Comparison of ENCODE assay signal across 8 cellular contexts in the genomic region with DNA sequence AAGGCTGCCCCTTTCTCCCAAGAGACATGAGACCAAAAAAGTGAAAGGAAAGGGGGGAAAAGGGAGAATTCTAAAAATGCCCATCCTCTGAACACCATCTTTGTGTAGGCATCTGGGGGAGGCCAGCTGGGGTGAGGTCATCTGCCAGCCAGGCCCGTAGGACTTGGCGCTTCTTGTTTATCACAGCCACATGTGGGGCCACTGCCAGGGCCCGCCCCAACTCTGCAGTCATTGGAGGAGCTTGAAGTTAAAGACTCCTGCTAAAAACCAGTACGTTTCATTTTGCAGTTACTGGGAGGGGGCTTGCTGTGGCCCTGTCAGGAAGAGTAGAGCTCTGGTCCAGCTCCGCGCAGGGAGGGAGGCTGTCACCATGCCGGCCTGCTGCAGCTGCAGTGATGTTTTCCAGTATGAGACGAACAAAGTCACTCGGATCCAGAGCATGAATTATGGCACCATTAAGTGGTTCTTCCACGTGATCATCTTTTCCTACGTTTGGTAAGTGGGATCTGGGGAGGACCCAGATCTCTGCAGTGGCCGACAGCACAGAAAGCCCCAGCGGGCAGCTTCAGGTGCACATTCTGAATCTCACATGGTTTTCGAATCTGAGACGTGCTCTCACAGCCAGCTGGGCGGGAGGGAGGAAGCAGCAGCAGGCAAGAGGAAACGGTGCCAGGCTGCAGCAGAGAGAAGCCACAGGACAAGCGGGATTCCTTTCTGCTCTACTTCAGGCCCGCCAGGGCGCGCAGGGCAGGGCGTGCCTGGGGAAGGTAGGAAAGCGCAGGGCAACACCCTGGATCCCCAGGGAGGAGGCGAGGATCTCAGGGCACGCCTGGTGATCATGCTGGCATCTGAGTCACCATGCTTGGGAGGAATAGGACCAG. TPM values are rescaled to one million over a fixed set of nuclear protein-coding genes. Genes with fewer than 3 reads are reported as not detected.
DNase-seq lines count a peak whose midpoint lies in the region; ATAC-seq, FAIRE-seq and TF ChIP-seq lines count a peak whose summit lies in the region.

TSS of gene P2RX7 (plus strand) at position 276 of the 881 bp plus-strand sequence. CDS start at position 371, 95 bp downstream.

- H3K18ac ChIP-seq in H9 (ENCODE audit: insufficient read length, low read depth, low read length) (no peak within 1 kb of the TSS), mesenchymal stem cell (ENCODE audit: low read depth in 1 of 2, low read length in 2 of 2) (peak within 1 kb of the TSS; percentile 13 to 30)

- TF ChIP-seq POLR2A in endothelial cell of umbilical vein (IDR thresholded peaks at IDR 0.05; ENCODE audit: low read depth, low read length): no peak

- peak within 1 kb of the TSS; percentile 42 for H3K4me2 ChIP-seq in H9 (ENCODE audit: insufficient read depth, insufficient read length, low read length)
- H3K4me2 ChIP-seq in endothelial cell of umbilical vein (ENCODE audit: insufficient read depth, low read length): peak within 1 kb of the TSS; percentile 23
- H3K4me2 ChIP-seq in mesenchymal stem cell (ENCODE audit: low read length, poor library complexity, severe bottlenecking): peak within 1 kb of the TSS; percentile 56

- no peaks in the 10 kb centered on the region for H3K27me3 ChIP-seq in H9 (ENCODE audit: insufficient read depth, low read length)
- no peaks in the 10 kb centered on the region for H3K27me3 ChIP-seq in endothelial cell of umbilical vein (ENCODE audit: control insufficient read depth in 2 of 2, insufficient read depth in 2 of 2, low read length in 2 of 2)
- H3K27me3 ChIP-seq in mesenchymal stem cell (ENCODE audit: control insufficient read depth in 1 of 2, insufficient read depth in 1 of 2, low read length in 2 of 2): peaks cover 3 to 19% of the 10 kb centered on the region in 2 experiments
- no peaks in the 10 kb centered on the region for H3K27me3 ChIP-seq in HAP-1 (ENCODE audit: low read depth)

- H2BK20ac ChIP-seq in H9 (ENCODE audit: low read depth, low read length, poor library complexity, severe bottlenecking): no peak within 1 kb of the TSS

- intact Hi-C loops in endothelial cell of umbilical vein (cut with micrococcal nuclease): loop anchor here (2.0 kb wide), 4 partner anchors 38 to 98 kb away; no protein-coding TSS in a partner anchor

- peak within 1 kb of the TSS; percentile 17 to 40 (median 26) for H3K4me3 ChIP-seq in endothelial cell of umbilical vein (replicated peaks in 1 of 3; ENCODE audit: insufficient read depth in 1 of 3, low read depth in 1 of 3, low read length in 3 of 3)
- peak within 1 kb of the TSS; percentile 35 to 88 for H3K4me3 ChIP-seq in mesenchymal stem cell (ENCODE audit: insufficient read depth in 1 of 2, low read depth in 1 of 2, low read length in 2 of 2)
- H3K4me3 ChIP-seq in HAP-1: no peak within 1 kb of the TSS

- peaks cover 13 to 16% of the 10 kb centered on the region in 2 experiments for H3K4me1 Mint-ChIP-seq in H9
- peaks cover 48 to 64% of the 10 kb centered on the region in 2 donors for H3K4me1 Mint-ChIP-seq in stimulated activated naive B cell treated with anti-CD40 and anti-IgM and Interleukin-4, amounts not matched to agents 10 μg/mL and 1 μg/mL and 100 μg/mL, for 72 hours

- WGBS in H9 (ENCODE audit: extremely low coverage, insufficient read length, low lambda C conversion rate): no CpG with 5 or more reads among the region's 25 CpGs
- 13% methylated on average over 24 of the region's 25 CpGs for WGBS in mesenchymal stem cell

- H3K9me3 ChIP-seq in H9 (ENCODE audit: control insufficient read depth, low read depth, low read length): no peaks in the 10 kb centered on the region
- H3K9me3 ChIP-seq in endothelial cell of umbilical vein (replicated peaks; ENCODE audit: control insufficient read depth, insufficient read depth, low read length): no peaks in the 10 kb centered on the region
- no peaks in the 10 kb centered on the region for H3K9me3 ChIP-seq in mesenchymal stem cell (ENCODE audit: control insufficient read depth, low read length)
- H3K9me3 ChIP-seq in HAP-1: no peaks in the 10 kb centered on the region

- H3K79me1 ChIP-seq in H9 (ENCODE audit: insufficient read depth, low read depth, low read length, poor library complexity, severe bottlenecking) (no peaks in the 10 kb centered on the region), mesenchymal stem cell (replicated peaks; ENCODE audit: low read length, poor library complexity, severe bottlenecking) (no peaks in the 10 kb centered on the region)

- DNase-seq in COLO829 (ENCODE audit: low spot score): peak; percentile 83
- peak; percentile 89 for DNase-seq in H9
- DNase-seq in NCI-H460 (ENCODE audit: extremely low read depth, low read depth): peak; percentile 74
- DNase-seq in activated CD8-positive, alpha-beta memory T cell treated with anti-CD3 and anti-CD28 coated beads for 24 hours: peak; percentile 81
- peak; percentile 77 for DNase-seq in endothelial cell of umbilical vein (ENCODE audit: low read depth, low spot score)
- peak; percentile 65 for DNase-seq in mesenchymal stem cell
- peak; percentile 21 for DNase-seq in stimulated activated naive B cell treated with anti-CD40 and anti-IgM and Interleukin-4, amounts not matched to agents 10 μg/mL and 1 μg/mL and 100 μg/mL, for 72 hours
- no peak for DNase-seq in HAP-1 (ENCODE audit: low spot score in 2 of 2)

- H2BK12ac ChIP-seq in H9 (ENCODE audit: insufficient read length, low read depth, low read length): no peak within 1 kb of the TSS
- peak within 1 kb of the TSS in 1 of 2 experiments; percentile 70 for H2BK12ac ChIP-seq in mesenchymal stem cell (ENCODE audit: low read length in 2 of 2)

- H4K5ac ChIP-seq in H9 (ENCODE audit: insufficient read length, low read depth, low read length): no peak within 1 kb of the TSS

- H3K27ac Mint-ChIP-seq in H9: peak within 1 kb of the TSS in 1 of 3 experiments; percentile 24; a peak in 1 of 7 replicates
- H3K27ac Mint-ChIP-seq in stimulated activated naive B cell treated with anti-CD40 and anti-IgM and Interleukin-4, amounts not matched to agents 10 μg/mL and 1 μg/mL and 100 μg/mL, for 72 hours: peak within 1 kb of the TSS; percentile 85

- no peaks in the 10 kb centered on the region for H3K36me3 Mint-ChIP-seq in H9 (ENCODE audit: insufficient read depth in 1 of 3, low read depth in 3 of 3)
- peaks cover 0 to 3% of the 10 kb centered on the region in 2 donors for H3K36me3 Mint-ChIP-seq in stimulated activated naive B cell treated with anti-CD40 and anti-IgM and Interleukin-4, amounts not matched to agents 10 μg/mL and 1 μg/mL and 100 μg/mL, for 72 hours

- H4K20me1 ChIP-seq in H9 (ENCODE audit: control insufficient read depth, insufficient read depth, insufficient read length): no peaks in the 10 kb centered on the region
- H4K20me1 ChIP-seq in endothelial cell of umbilical vein (replicated peaks; ENCODE audit: control insufficient read depth, extremely low read depth, insufficient read depth, low read length): no peaks in the 10 kb centered on the region

- no peak within 1 kb of the TSS for H2AK5ac ChIP-seq in H9 (ENCODE audit: insufficient read length, low read length)
- no peak within 1 kb of the TSS for H2AK5ac ChIP-seq in mesenchymal stem cell (ENCODE audit: low read length, severe bottlenecking)

- no peak within 1 kb of the TSS for H3K27ac ChIP-seq in H9 (ENCODE audit: insufficient read length, low read depth, low read length)
- peak within 1 kb of the TSS; percentile 22 for H3K27ac ChIP-seq in endothelial cell of umbilical vein (ENCODE audit: insufficient read depth, low read depth, low read length)
- no peak within 1 kb of the TSS for H3K27ac ChIP-seq in mesenchymal stem cell (ENCODE audit: low read length, poor library complexity, severe bottlenecking)

- peaks cover 39% of the 10 kb centered on the region for H3K27me3 Mint-ChIP-seq in H9 (ENCODE audit: low read depth)
- H3K27me3 Mint-ChIP-seq in stimulated activated naive B cell treated with anti-CD40 and anti-IgM and Interleukin-4, amounts not matched to agents 10 μg/mL and 1 μg/mL and 100 μg/mL, for 72 hours: no peaks in the 10 kb centered on the region

- no peaks in the 10 kb centered on the region for H3K4me1 ChIP-seq in H9 (ENCODE audit: insufficient read depth, low read length)
- peaks cover 23% of the 10 kb centered on the region for H3K4me1 ChIP-seq in endothelial cell of umbilical vein (ENCODE audit: control insufficient read depth, extremely low read depth, insufficient read depth, low read length)
- H3K4me1 ChIP-seq in mesenchymal stem cell (ENCODE audit: control insufficient read depth, insufficient read depth, low read depth, low read length): peaks cover 8% of the 10 kb centered on the region
- H3K4me1 ChIP-seq in HAP-1: no peaks in the 10 kb centered on the region

- in situ Hi-C loops in HAP-1 (cut with MboI; ENCODE audit: low sequenced_read_pairs): no loop called here

- H3K23me2 ChIP-seq in H9 (ENCODE audit: insufficient read length, low read depth, low read length, poor library complexity, severe bottlenecking): peaks cover 6% of the 10 kb centered on the region

- dilution Hi-C loops in endothelial cell of umbilical vein (cut with MboI; ENCODE audit: extremely low pct_ligation_motif_present, low sequenced_read_pairs): no loop called here

- H4K91ac ChIP-seq in H9 (ENCODE audit: insufficient read length, low read depth, low read length): no peak within 1 kb of the TSS
- H4K91ac ChIP-seq in mesenchymal stem cell (ENCODE audit: low read length): no peak within 1 kb of the TSS

- no peaks in the 10 kb centered on the region for H3K9me1 ChIP-seq in endothelial cell of umbilical vein (replicated peaks; ENCODE audit: control insufficient read depth, extremely low read depth, insufficient read depth, low read length)

- H2BK15ac ChIP-seq in H9 (ENCODE audit: low read depth, low read length) (no peak within 1 kb of the TSS), mesenchymal stem cell (ENCODE audit: low read depth, poor library complexity, severe bottlenecking) (no peak within 1 kb of the TSS)

- no peaks in the 10 kb centered on the region for H3K36me3 ChIP-seq in endothelial cell of umbilical vein (ENCODE audit: control insufficient read depth in 2 of 2, extremely low read depth in 1 of 2, insufficient read depth in 2 of 2, low read length in 2 of 2)
- H3K36me3 ChIP-seq in mesenchymal stem cell (ENCODE audit: control insufficient read depth in 1 of 2, insufficient read depth in 2 of 2, low read depth in 1 of 2, low read length in 2 of 2): no peaks in the 10 kb centered on the region
- H3K36me3 ChIP-seq in HAP-1 (replicated peaks): no peaks in the 10 kb centered on the region

- H4K8ac ChIP-seq in H9 (replicated peaks; ENCODE audit: insufficient read length, low read depth, low read length) (no peak within 1 kb of the TSS), mesenchymal stem cell (ENCODE audit: low read length) (peak within 1 kb of the TSS; percentile 33)

- no peak within 1 kb of the TSS for H3K14ac ChIP-seq in H9 (ENCODE audit: insufficient read depth, low read length)
- H3K14ac ChIP-seq in mesenchymal stem cell (ENCODE audit: low read length in 2 of 2): no peak within 1 kb of the TSS

- FAIRE-seq in endothelial cell of umbilical vein (lab: Jason Lieb, UNC): peak; percentile 81

- POLR2A ChIA-PET in endothelial cell of umbilical vein (lab: Charles Lee): no interaction called here

- BruUV-seq in endothelial cell of umbilical vein (replicated peaks; lab: Mats Ljungman, UMichigan): no TSS peak

- H3K79me2 ChIP-seq in H9 (ENCODE audit: insufficient read depth, low read length) (no peaks in the 10 kb centered on the region), endothelial cell of umbilical vein (ENCODE audit: control insufficient read depth, insufficient read depth, low read length) (no peaks in the 10 kb centered on the region)

- H3K23ac ChIP-seq in H9 (ENCODE audit: insufficient read length, low read depth, low read length) (no peak within 1 kb of the TSS), mesenchymal stem cell (ENCODE audit: low read length in 2 of 2) (no peak within 1 kb of the TSS)

- TF ChIP-seq CTCF in H9 (conservative IDR thresholded peaks at IDR 0.05) (peak; percentile 14; the same call in 1 of the 3 replicates), endothelial cell of umbilical vein (IDR thresholded peaks at IDR 0.05; ENCODE audit: extremely low read depth in 1 of 2, insufficient read depth in 1 of 2, low read depth in 1 of 2, low read length in 2 of 2) (no peak)

- no peak within 1 kb of the TSS for H3T11ph ChIP-seq in H9 (ENCODE audit: low read length)

- ATAC-seq in stimulated activated naive B cell treated with anti-CD40 and anti-IgM and Interleukin-4, amounts not matched to agents 10 μg/mL and 1 μg/mL and 100 μg/mL, for 72 hours (replicated peaks): peak; percentile 42

- no peak within 1 kb of the TSS for H2BK5ac ChIP-seq in H9 (ENCODE audit: insufficient read length, low read length)
- H2BK5ac ChIP-seq in mesenchymal stem cell (ENCODE audit: low read depth, low read length, poor library complexity, severe bottlenecking): no peak within 1 kb of the TSS

- H3K9ac ChIP-seq in H9 (ENCODE audit: extremely low read depth, insufficient read length, low read length): no peak within 1 kb of the TSS
- H3K9ac ChIP-seq in endothelial cell of umbilical vein (replicated peaks; ENCODE audit: extremely low read depth, insufficient read depth, low read length): peak within 1 kb of the TSS; percentile 10
- H3K9ac ChIP-seq in mesenchymal stem cell (ENCODE audit: low read length): peak within 1 kb of the TSS; percentile 79

- no peak within 1 kb of the TSS for H3K56ac ChIP-seq in H9 (ENCODE audit: insufficient read length, low read depth, low read length)

- H3K9me3 Mint-ChIP-seq in H9: no peaks in the 10 kb centered on the region; a peak in 1 of 5 replicates
- H3K9me3 Mint-ChIP-seq in stimulated activated naive B cell treated with anti-CD40 and anti-IgM and Interleukin-4, amounts not matched to agents 10 μg/mL and 1 μg/mL and 100 μg/mL, for 72 hours: peaks cover 5 to 8% of the 10 kb centered on the region in 2 donors

- peak within 1 kb of the TSS; percentile 53 to 78 for H3K4me3 Mint-ChIP-seq in H9
- H3K4me3 Mint-ChIP-seq in stimulated activated naive B cell treated with anti-CD40 and anti-IgM and Interleukin-4, amounts not matched to agents 10 μg/mL and 1 μg/mL and 100 μg/mL, for 72 hours: peak within 1 kb of the TSS; percentile 88 to 91

- H2BK120ac ChIP-seq in H9 (ENCODE audit: low read depth, low read length, poor library complexity, severe bottlenecking): no peak within 1 kb of the TSS
- no peak within 1 kb of the TSS for H2BK120ac ChIP-seq in mesenchymal stem cell (ENCODE audit: low read depth, low read length)

- CTCF ChIA-PET in endothelial cell of umbilical vein (lab: Charles Lee): interaction anchor here (0.9 to 1.6 kb wide), 5 partner anchors 16 to 97 kb away, joined by 3 to 5 read pairs (median 3); no protein-coding TSS in a partner anchor

- H3K4ac ChIP-seq in H9 (ENCODE audit: low read depth, low read length): no peak within 1 kb of the TSS
- H3K4ac ChIP-seq in mesenchymal stem cell (ENCODE audit: low read depth in 1 of 2, low read length in 2 of 2): peak within 1 kb of the TSS in 1 of 2 experiments; percentile 11

- no peak within 1 kb of the TSS for H2AFZ ChIP-seq in H9 (ENCODE audit: low read length)
- H2AFZ ChIP-seq in endothelial cell of umbilical vein (ENCODE audit: low read depth, low read length): peak within 1 kb of the TSS; percentile 72
- peak within 1 kb of the TSS; percentile 68 for H2AFZ ChIP-seq in mesenchymal stem cell (ENCODE audit: low read depth, low read length)

RNA-seq across cellular contexts. Expression of gene P2RX7, which starts in this region (rescaled TPM):
- total RNA-seq in H9 (2021) (0.09 TPM in 1 of 2 replicates, not detected in the other), endothelial cell of umbilical vein (5.1 and 8.1 TPM in 2 replicates)
- total RNA-seq in NCI-H460 (2014; rRNA removed; shearing (Covaris generic)): 0.55 and 1.2 TPM in 2 replicates
- polyA plus RNA-seq in NCI-H460 (2014; cell fraction: nucleus; rRNA removed): 0.69 and 0.95 TPM in 2 replicates
- polyA plus RNA-seq in endothelial cell of umbilical vein: 0.80 and 1.3 TPM in 2 replicates
- polyA plus RNA-seq in endothelial cell of umbilical vein (2011; cell fraction: cytosol; rRNA removed): 0.67 and 0.71 TPM in 2 replicates
- polyA plus RNA-seq in endothelial cell of umbilical vein (2011; cell fraction: nucleus; rRNA removed): 2.2 and 2.8 TPM in 2 replicates
- polyA plus RNA-seq in endothelial cell of umbilical vein (2012): 1.3 and 2.9 TPM in 2 replicates
- 0.83 and 0.93 TPM in 2 replicates for polyA minus RNA-seq in endothelial cell of umbilical vein
- polyA minus RNA-seq in endothelial cell of umbilical vein (2011; cell fraction: cytosol; rRNA and poly(A)+ RNA removed): not detected
- polyA minus RNA-seq in endothelial cell of umbilical vein (2011; cell fraction: nucleus; rRNA and poly(A)+ RNA removed): 1.0 and 2.2 TPM in 2 replicates
- 4.2 TPM for polyA plus RNA-seq in mesenchymal stem cell (2013, experiment 1 of 2)
- polyA plus RNA-seq in mesenchymal stem cell (2013, experiment 2 of 2): 3.3 TPM

Comparison
In these comparisons a context has a peak if more than half of its experiments do, and no peak if none do; other contexts are left out.
1. Peak in DNase-seq and H3K4me2 ChIP-seq in H9; RNA of the gene not detected or under 1 TPM.
2. DNase-seq: peak in COLO829 (single experiment), NCI-H460 (single experiment), activated CD8-positive, alpha-beta memory T cell treated with anti-CD3 and anti-CD28 coated beads for 24 hours (single experiment), endothelial cell of umbilical vein (single experiment), mesenchymal stem cell (single experiment) and stimulated activated naive B cell treated with anti-CD40 and anti-IgM and Interleukin-4, amounts not matched to agents 10 μg/mL and 1 μg/mL and 100 μg/mL, for 72 hours (single experiment); none in HAP-1 (0 of 2).
3. Peak in every context shown above with its lines, with median percentiles within 50 percentile points of each other: H3K4me2 ChIP-seq.